Comparison of ENCODE assay signal across 16 cellular contexts in the genomic region with DNA sequence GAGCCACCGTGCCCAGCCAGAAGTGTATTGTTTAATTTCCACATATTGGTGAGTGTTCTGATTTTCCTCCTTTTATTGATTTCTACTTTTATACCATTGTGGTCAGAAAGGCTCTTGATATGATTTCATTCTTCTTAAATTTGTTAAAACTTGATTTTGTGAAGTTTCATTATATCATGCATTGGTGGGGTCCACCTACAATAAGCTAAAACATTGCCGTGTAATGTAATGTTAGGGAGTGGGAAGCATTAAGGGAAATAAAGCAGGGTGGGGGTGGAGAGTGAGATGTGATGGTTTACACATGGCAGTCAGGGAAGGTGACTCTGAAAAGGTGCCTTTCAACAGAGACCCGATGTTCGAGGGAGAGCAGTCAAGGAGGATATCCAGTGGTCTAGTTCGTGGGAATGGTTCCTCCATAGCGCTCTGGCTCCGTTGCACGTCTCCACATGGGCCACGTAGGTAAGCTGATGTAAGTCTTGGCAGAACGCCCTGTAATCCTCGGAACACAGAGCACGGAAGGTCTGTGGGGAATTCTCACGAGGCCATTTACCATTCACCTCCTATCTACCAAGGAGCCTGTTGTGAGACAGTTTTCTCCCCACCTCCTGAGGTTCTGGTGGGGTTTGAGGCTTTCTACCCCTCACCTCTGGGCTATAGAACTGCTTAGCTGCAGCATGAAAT. TPM values are rescaled to one million over a fixed set of nuclear protein-coding genes. Genes with fewer than 3 reads are reported as not detected.
DNase-seq lines count a peak whose midpoint lies in the region; ATAC-seq and TF ChIP-seq lines count a peak whose summit lies in the region.
"Had no signal": no experiment of that assay in that cellular context is flagged by ENCODE, and none has a peak within 500 bp of the region (broad histone marks: within the 10 kb centered on the region; RNA-seq: fewer than 3 reads in every experiment).

No MANE protein-coding gene starts in this region.

- H4K8ac ChIP-seq in IMR-90 (ENCODE audit: low read depth in 2 of 2, low read length in 2 of 2) = peak overlapping the region in 1 of 2 experiments; percentile 58; a peak in 2 of 4 replicates
- H4K8ac ChIP-seq in trophoblast cell (ENCODE audit: low read depth, low read length) = no peak overlapping the region

- H3K27me3 ChIP-seq in IMR-90 (ENCODE audit: control insufficient read depth, insufficient read depth, low read length) = no peaks in the 10 kb centered on the region
- no peaks in the 10 kb centered on the region for H3K27me3 ChIP-seq in esophagus squamous epithelium
- no peaks in the 10 kb centered on the region for H3K27me3 ChIP-seq in trophoblast cell (ENCODE audit: insufficient read depth, low read length)
- no peaks in the 10 kb centered on the region for H3K27me3 ChIP-seq in aorta (ENCODE audit: control insufficient read depth in 1 of 2, insufficient read depth in 2 of 2, low read length in 1 of 2)

- no peak overlapping the region for H3K9ac ChIP-seq in IMR-90 (ENCODE audit: low read depth, low read length)
- no peak overlapping the region for H3K9ac ChIP-seq in trophoblast cell (ENCODE audit: low read length)

- H3K4ac ChIP-seq in IMR-90 (ENCODE audit: low read depth, low read length) (peak overlapping the region; percentile 61; the same call in 1 of the 2 replicates), trophoblast cell (ENCODE audit: low read depth, low read length) (no peak overlapping the region)

- H2AK5ac ChIP-seq in IMR-90 (ENCODE audit: low read depth, low read length) (peak overlapping the region; percentile 85), trophoblast cell (ENCODE audit: low read length) (no peak overlapping the region)

- H3K4me1 ChIP-seq in IMR-90 (ENCODE audit: control insufficient read depth, insufficient read depth, low read length) = peaks cover 7% of the 10 kb centered on the region; the same call in 1 of the 2 replicates
- H3K4me1 ChIP-seq in esophagus squamous epithelium = peaks cover 0 to 16% (median 0%) of the 10 kb centered on the region in 3 donors
- H3K4me1 ChIP-seq in trophoblast cell (ENCODE audit: control insufficient read depth in 1 of 2, insufficient read depth in 2 of 2, low read length in 2 of 2) = peaks cover 0 to 3% of the 10 kb centered on the region in 2 experiments
- no peaks in the 10 kb centered on the region for H3K4me1 ChIP-seq in aorta (ENCODE audit: control insufficient read depth in 1 of 2, insufficient read depth in 2 of 2, low read length in 2 of 2)

- peak overlapping the region; percentile 79; the same call in 1 of the 2 replicates for H4K91ac ChIP-seq in IMR-90 (ENCODE audit: insufficient read depth, low read depth, low read length)
- peak overlapping the region; percentile 16 for H4K91ac ChIP-seq in trophoblast cell (ENCODE audit: low read depth, low read length)

- no peak overlapping the region for H3K23ac ChIP-seq in IMR-90 (ENCODE audit: low read depth, low read length)
- H3K23ac ChIP-seq in trophoblast cell (ENCODE audit: low read length) = no peak overlapping the region

- no peak for TF ChIP-seq RAD21 in IMR-90 (IDR thresholded peaks at IDR 0.05; ENCODE audit: low read length)

- no peak overlapping the region for H3K4me2 ChIP-seq in IMR-90 (ENCODE audit: low read depth, low read length)
- H3K4me2 ChIP-seq in trophoblast cell (ENCODE audit: low read length) = no peak overlapping the region
- H3K4me2 ChIP-seq: smooth muscle cell had no signal

- BruUV-seq in IMR-90 (replicated peaks; lab: Mats Ljungman, UMichigan) = no TSS peak

- no peak overlapping the region for H4K12ac ChIP-seq in trophoblast cell (ENCODE audit: low read depth, low read length)

- H2BK5ac ChIP-seq in IMR-90 (ENCODE audit: low read depth, low read length, poor library complexity, severe bottlenecking) (no peak overlapping the region), trophoblast cell (ENCODE audit: low read depth, low read length, poor library complexity) (no peak overlapping the region)

- H3K9me1 ChIP-seq in IMR-90 (ENCODE audit: insufficient read depth, low read length) = peaks cover 14% of the 10 kb centered on the region; the same call in 1 of the 2 replicates

- H4K5ac ChIP-seq in IMR-90 (ENCODE audit: low read depth, low read length) = peak overlapping the region; percentile 30

- WGBS in IMR-90 (ENCODE audit: extremely low coverage in 2 of 2, insufficient read length in 1 of 2), 2 experiments = 64% methylated on average over 3 of the region's 13 CpGs; no CpG with 5 or more reads in 1 of the 2 experiments
- WGBS in esophagus squamous epithelium, 2 donors = 52 to 64% methylated on average over 4 to 13 of the region's 13 CpGs
- WGBS in trophoblast cell (ENCODE audit: extremely low coverage, insufficient coverage, insufficient read length) = no CpG with 5 or more reads among the region's 13 CpGs
- WGBS in aorta, 2 donors = 54 to 61% methylated on average over 13 of the region's 13 CpGs

- H3K14ac ChIP-seq in IMR-90 (replicated peaks; ENCODE audit: low read depth, low read length) (0 out of 2 replicates have a peak overlapping the region, but pooled peaks have one; percentile 29), trophoblast cell (ENCODE audit: low read length) (no peak overlapping the region)

- DNase-seq in IMR-90 = no peak
- peak; percentile 91 for DNase-seq in NCI-H82 (lab: John Stamatoyannopoulos, UW)
- no peak for DNase-seq in esophagus squamous epithelium (lab: John Stamatoyannopoulos, UW)
- DNase-seq in trophoblast cell = no peak
- DNase-seq in DMS114 treated with DMSO at 0.1 percent for 48 hours (lab: John Stamatoyannopoulos, UW; ENCODE audit: unreplicated experiment) = no peak
- DNase-seq in effector CD4-positive, alpha-beta T cell = no peak
- no peak for DNase-seq in aorta
- DNase-seq in RKO (ENCODE audit: low spot score) = no peak
- DNase-seq: activated CD4-positive, alpha-beta memory T cell treated with anti-CD3 and anti-CD28 coated beads, Interleukin-2, amount 10 ng/mL, durations not matched to agents 7 days and 5 days; endodermal cell; NCI-H226; SIG-M5; T1000 had no signal

- H3K56ac ChIP-seq in IMR-90 (ENCODE audit: extremely low read depth, insufficient read depth, low read length) = no peak overlapping the region

- H3K18ac ChIP-seq in IMR-90 (ENCODE audit: low read depth, low read length) (no peak overlapping the region), trophoblast cell (ENCODE audit: low read length) (no peak overlapping the region)

- POLR2A ChIA-PET in IMR-90 (lab: Charles Lee; ENCODE audit: unreplicated experiment) = no interaction called here

- intact Hi-C loops in IMR-90 (cut with micrococcal nuclease) = no loop called here
- intact Hi-C loops in esophagus squamous epithelium (cut with DNase I) = no loop called here
- intact Hi-C loops in aorta (cut with DNase I) = no loop called here

- H4K20me1 ChIP-seq in IMR-90 (ENCODE audit: insufficient read depth, low read length) = no peaks in the 10 kb centered on the region

- peak overlapping the region; percentile 60; the same call in 1 of the 2 replicates for H2BK120ac ChIP-seq in IMR-90 (ENCODE audit: low read depth, low read length)
- no peak overlapping the region for H2BK120ac ChIP-seq in trophoblast cell (ENCODE audit: insufficient read depth, low read length, poor library complexity)

- H3K36me3 ChIP-seq in IMR-90 (ENCODE audit: control insufficient read depth, insufficient read depth, low read length) (no peaks in the 10 kb centered on the region), esophagus squamous epithelium (no peaks in the 10 kb centered on the region), trophoblast cell (ENCODE audit: control insufficient read depth in 1 of 2, insufficient read depth in 2 of 2, low read length in 2 of 2) (no peaks in the 10 kb centered on the region), aorta (ENCODE audit: control insufficient read depth in 1 of 2, insufficient read depth in 2 of 2, low read length in 1 of 2) (no peaks in the 10 kb centered on the region)

- peak overlapping the region; percentile 91; the same call in 1 of the 3 replicates for H2BK15ac ChIP-seq in IMR-90 (ENCODE audit: low read depth, low read length)

- CTCF ChIA-PET in IMR-90 (lab: Yijun Ruan, JAX) = no interaction called here

- H3K79me1 ChIP-seq in IMR-90 (ENCODE audit: low read depth in 1 of 2, low read length in 2 of 2) (no peaks in the 10 kb centered on the region), trophoblast cell (ENCODE audit: low read length) (peaks cover 2% of the 10 kb centered on the region)

- no peak overlapping the region for H3K4me3 ChIP-seq in IMR-90 (ENCODE audit: insufficient read depth, low read depth, low read length)
- no peak overlapping the region for H3K4me3 ChIP-seq in esophagus squamous epithelium
- H3K4me3 ChIP-seq in trophoblast cell (ENCODE audit: low read depth, low read length) = no peak overlapping the region
- H3K4me3 ChIP-seq in aorta (ENCODE audit: low read length in 2 of 2) = no peak overlapping the region
- H3K4me3 ChIP-seq: smooth muscle cell had no signal

- H2BK12ac ChIP-seq in trophoblast cell (ENCODE audit: low read length) = peak overlapping the region; percentile 43

- no peak for TF ChIP-seq CTCF in IMR-90 (conservative IDR thresholded peaks at IDR 0.05; ENCODE audit: low read depth, low read length)
- TF ChIP-seq CTCF in esophagus squamous epithelium (IDR thresholded peaks at IDR 0.05) = no peak

- ATAC-seq in IMR-90 (ENCODE audit: low read depth) (no peak), aorta (ENCODE audit: low FRiP score) (no peak)
- ATAC-seq: activated T-helper 17 cell treated with anti-CD3 and anti-CD28 coated beads, Interleukin-2, amount 50 U/mL, for 72 hours; HCT116 had no signal

- H3K79me2 ChIP-seq in trophoblast cell (ENCODE audit: control insufficient read depth, insufficient read depth, low read length, poor library complexity) = no peaks in the 10 kb centered on the region

- peak overlapping the region; percentile 78 for H2AFZ ChIP-seq in IMR-90 (replicated peaks; ENCODE audit: low read length, poor library complexity)
- H2AFZ ChIP-seq in trophoblast cell (ENCODE audit: insufficient read depth, low read length, poor library complexity) = no peak overlapping the region

- H2BK20ac ChIP-seq in IMR-90 (ENCODE audit: low read depth, low read length) = peak overlapping the region; percentile 9; the same call in 1 of the 2 replicates

- dilution Hi-C loops in IMR-90 (cut with HindIII; ENCODE audit: low sequenced_read_pairs, unreplicated experiment) = no loop called here

- H3K27ac ChIP-seq in IMR-90 (ENCODE audit: insufficient read depth, low read length) (no peak overlapping the region), esophagus squamous epithelium (peak overlapping the region in 3 of 4 donors; percentile 56 to 73 (median 68)), trophoblast cell (ENCODE audit: low read depth, low read length) (no peak overlapping the region), aorta (ENCODE audit: low read depth in 1 of 2, low read length in 2 of 2) (no peak overlapping the region)

- no peak for TF ChIP-seq POLR2A in IMR-90 (IDR thresholded peaks at IDR 0.05; ENCODE audit: low read depth, low read length)
- TF ChIP-seq POLR2A in esophagus squamous epithelium (IDR thresholded peaks at IDR 0.05) = no peak

- peak overlapping the region; percentile 65 for H2AK9ac ChIP-seq in IMR-90 (replicated peaks; ENCODE audit: low read depth, low read length, poor library complexity)

- in situ Hi-C loops in IMR-90 (cut with MboI; ENCODE audit: low sequenced_read_pairs) = no loop called here

- H3K9me3 ChIP-seq in IMR-90 (ENCODE audit: control insufficient read depth, insufficient read depth, low read length) (no peaks in the 10 kb centered on the region), esophagus squamous epithelium (no peaks in the 10 kb centered on the region), trophoblast cell (ENCODE audit: insufficient read depth, low read depth, low read length) (no peaks in the 10 kb centered on the region), aorta (ENCODE audit: control insufficient read depth, low read length) (no peaks in the 10 kb centered on the region)

RNA-seq across cellular contexts. Expression of a gene that starts 7.7 kb away (rescaled TPM):
- total RNA-seq in IMR-90 (2012; rRNA removed) (60.8 and 62.7 TPM in 2 replicates), esophagus squamous epithelium (10 to 100 TPM; 50.5 to 86.6 (median 68.5) TPM), aorta (100 to 1,000 TPM; 110 to 112 TPM)
- polyA plus RNA-seq in IMR-90 (2012; rRNA removed) (151 and 153 TPM in 2 replicates), aorta (100 to 1,000 TPM; 103 to 337 TPM)
- polyA plus RNA-seq in IMR-90 (2012; cell fraction: cytosol; rRNA removed) = 51.4 and 124 TPM in 2 replicates
- polyA plus RNA-seq in IMR-90 (2012; cell fraction: nucleus; rRNA removed; ENCODE audit: low replicate concordance) = 177 and 490 TPM in 2 replicates
- polyA plus RNA-seq in trophoblast cell (2013) = 22.0 and 22.6 TPM in 2 replicates

RNA-seq across cellular contexts. Expression of a gene that starts 15.3 kb away (rescaled TPM):
- 341 and 386 TPM in 2 replicates for total RNA-seq in IMR-90 (2012; rRNA removed)
- polyA plus RNA-seq in IMR-90 (2012; rRNA removed) = 217 and 243 TPM in 2 replicates
- polyA plus RNA-seq in IMR-90 (2012; cell fraction: cytosol; rRNA removed) = 68.0 and 80.3 TPM in 2 replicates
- 122 and 242 TPM in 2 replicates for polyA plus RNA-seq in IMR-90 (2012; cell fraction: nucleus; rRNA removed; ENCODE audit: low replicate concordance)
- 100 to 1,000 TPM; 110 to 220 (median 214) TPM for total RNA-seq in esophagus squamous epithelium
- polyA plus RNA-seq in trophoblast cell (2013) = 159 and 161 TPM in 2 replicates
- 100 to 1,000 TPM; 194 to 285 TPM for total RNA-seq in aorta
- 100 to 1,000 TPM; 128 to 299 TPM for polyA plus RNA-seq in aorta

RNA-seq across cellular contexts. Expression of a gene that starts 50.1 kb away (rescaled TPM):
- total RNA-seq in IMR-90 (2012; rRNA removed) = 8.3 and 11.3 TPM in 2 replicates
- 15.9 and 18.2 TPM in 2 replicates for polyA plus RNA-seq in IMR-90 (2012; rRNA removed)
- 18.8 and 23.9 TPM in 2 replicates for polyA plus RNA-seq in IMR-90 (2012; cell fraction: cytosol; rRNA removed)
- polyA plus RNA-seq in IMR-90 (2012; cell fraction: nucleus; rRNA removed; ENCODE audit: low replicate concordance) = 17.2 and 33.1 TPM in 2 replicates
- total RNA-seq in esophagus squamous epithelium = 10 to 100 TPM in 1 of 4 donors, 1 to 10 TPM in 3; 5.5 to 11.7 (median 8.5) TPM
- 7.7 and 7.9 TPM in 2 replicates for polyA plus RNA-seq in trophoblast cell (2013)
- total RNA-seq in aorta = 10 to 100 TPM; 15.2 to 16.7 TPM
- 1 to 10 TPM; 4.6 to 8.4 TPM for polyA plus RNA-seq in aorta

Comparison
In these comparisons a context has a peak if more than half of its experiments do, and no peak if none do; other contexts are left out.
1. H3K27ac ChIP-seq: peak in esophagus squamous epithelium (3 of 4); none in IMR-90 (single experiment), trophoblast cell (single experiment) and aorta (0 of 2).